28 cellular contexts compared by ENCODE assay signal in the genomic region with DNA sequence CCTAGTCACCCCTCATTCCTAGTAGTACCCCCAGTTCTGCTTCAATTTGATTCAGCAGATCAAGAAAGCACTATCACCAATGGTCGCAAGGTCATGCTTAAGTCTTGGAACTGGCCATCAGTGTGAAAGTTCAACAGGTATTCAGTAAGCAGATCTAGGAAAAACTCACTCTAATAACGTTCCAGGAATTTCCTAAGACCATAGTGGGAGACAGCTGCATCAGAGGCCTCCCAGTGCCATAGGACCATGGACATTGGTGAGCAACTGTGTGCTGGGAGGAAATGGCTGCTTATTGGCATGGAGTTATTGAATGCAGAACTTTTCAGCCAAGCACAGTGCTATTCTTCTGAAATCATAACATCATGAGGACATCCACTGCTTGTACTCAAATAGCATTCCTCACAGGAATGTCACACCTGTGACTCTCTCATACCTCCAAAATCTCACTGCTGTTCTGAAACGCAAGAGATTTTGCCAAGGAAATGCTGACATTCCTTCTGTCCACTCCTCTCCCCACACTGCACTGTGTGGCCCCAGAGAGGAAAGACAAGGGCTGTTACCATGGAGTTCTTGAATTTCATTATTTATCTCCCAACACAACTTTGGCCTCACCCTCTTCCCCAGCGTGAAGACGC. TPM values are rescaled to one million over a fixed set of nuclear protein-coding genes. Genes with fewer than 3 reads are reported as not detected.
DNase-seq lines count a peak whose midpoint lies in the region; ATAC-seq, FAIRE-seq and TF ChIP-seq lines count a peak whose summit lies in the region.
"Had no signal": no experiment of that assay in that cellular context is flagged by ENCODE, and none has a peak within 500 bp of the region (broad histone marks: within the 10 kb centered on the region; RNA-seq: fewer than 3 reads in every experiment).

No MANE protein-coding gene starts in this region.

- H3K79me1 ChIP-seq in H1 (ENCODE audit: low read depth, low read length), result no peaks in the 10 kb centered on the region

- no peak overlapping the region for H3K9ac ChIP-seq in BLaER1
- no peak overlapping the region for H3K9ac ChIP-seq in H1 (replicated peaks in 1 of 4; ENCODE audit: extremely low read depth in 1 of 4, low read depth in 3 of 4, low read length in 3 of 4)

- H3K14ac ChIP-seq in H1 (ENCODE audit: insufficient read length), result no peak overlapping the region

- peaks cover 58% of the 10 kb centered on the region for H3K4me1 ChIP-seq in BLaER1
- peaks cover 66% of the 10 kb centered on the region for H3K4me1 ChIP-seq in OCI-LY7 (ENCODE audit: insufficient read depth, low read length, poor library complexity, severe bottlenecking)
- H3K4me1 ChIP-seq in H1 (replicated peaks in 1 of 4; ENCODE audit: control insufficient read depth in 3 of 4, insufficient read depth in 4 of 4, low read length in 3 of 4), result no peaks in the 10 kb centered on the region
- H3K4me1 ChIP-seq: Caco-2 had no signal

- DNase-seq in OCI-LY7 (ENCODE audit: low spot score) (no peak), H1 (ENCODE audit: low read depth in 1 of 2, low spot score in 2 of 2) (no peak), myocyte (ENCODE audit: low read depth) (peak; percentile 84), amniotic stem cell (lab: John Stamatoyannopoulos, UW) (no peak), nephron progenitor cell (no peak)
- DNase-seq: 8988T; C1 segment of cervical spinal cord; Caco-2; CD8-positive, alpha-beta T cell; EL; GDM1; MG63; NCI-H1105 treated with DMSO at 0.1 percent for 48 hours; NCI-H146; NCI-H1930; NCI-H2107; NCI-H524; NCI-H774; PC-9; RPMI8226; SHP77 had no signal

- H3K27me3 Mint-ChIP-seq in nephron progenitor cell (ENCODE audit: low read depth, poor library complexity), result peaks cover 4% of the 10 kb centered on the region

- H3K27ac ChIP-seq in BLaER1 (no peak overlapping the region), OCI-LY7 (ENCODE audit: low read depth, low read length, poor library complexity, severe bottlenecking) (peak overlapping the region; percentile 100), H1 (ENCODE audit: low read depth, low read length) (no peak overlapping the region)
- H3K27ac ChIP-seq: PC-9, SK-N-MC had no signal

- peaks cover 5% of the 10 kb centered on the region for H3K36me3 Mint-ChIP-seq in nephron progenitor cell (ENCODE audit: low read depth)
- H3K36me3 Mint-ChIP-seq: CD8-positive, alpha-beta T cell had no signal

- H3K4me2 ChIP-seq in BLaER1 (peak overlapping the region; percentile 88; the same call in 1 of the 2 replicates), OCI-LY7 (ENCODE audit: low read length) (peak overlapping the region; percentile 22), H1 (ENCODE audit: insufficient read depth in 1 of 2, low read depth in 2 of 2, low read length in 2 of 2) (no peak overlapping the region)
- H3K4me2 ChIP-seq: PC-9 had no signal

- TF ChIP-seq CTCF in OCI-LY7 (conservative IDR thresholded peaks at IDR 0.05; ENCODE audit: low read length), result no peak
- TF ChIP-seq CTCF in H1 (IDR thresholded peaks at IDR 0.05; ENCODE audit: control extremely low read depth in 1 of 3, insufficient read depth in 1 of 3, low read depth in 1 of 3, low read length in 3 of 3), result no peak
- no peak for TF ChIP-seq CTCF in nephron progenitor cell (IDR thresholded peaks at IDR 0.05)

- H3K79me2 ChIP-seq in OCI-LY7 (ENCODE audit: insufficient read depth, low read depth, low read length) (no peaks in the 10 kb centered on the region), H1 (ENCODE audit: control insufficient read depth in 1 of 2, insufficient read depth in 2 of 2, low read length in 2 of 2) (no peaks in the 10 kb centered on the region)

- no peak for TF ChIP-seq RAD21 in H1 (IDR thresholded peaks at IDR 0.05 in 1 of 2, conservative IDR thresholded peaks at IDR 0.05 in 1 of 2; ENCODE audit: low read depth in 2 of 2, low read length in 2 of 2)

- no peak overlapping the region for H3K18ac ChIP-seq in H1 (ENCODE audit: extremely low read depth, low read length)

- H3K9me2 ChIP-seq in OCI-LY7 (ENCODE audit: insufficient read depth, low read length), result no peaks in the 10 kb centered on the region

- CTCF ChIA-PET in OCI-LY7 (lab: Charles Lee; ENCODE audit: unreplicated experiment) (no interaction called here), H1 (lab: Charles Lee; ENCODE audit: partially characterized antibody) (no interaction called here)

- FAIRE-seq in H1 (lab: Jason Lieb, UNC), result no peak
- FAIRE-seq: GM12878, H54, HepG2 had no signal

- H2BK120ac ChIP-seq in H1 (replicated peaks; ENCODE audit: low read depth, low read length), result no peak overlapping the region

- no peak overlapping the region for H3K27ac Mint-ChIP-seq in nephron progenitor cell
- H3K27ac Mint-ChIP-seq: CD8-positive, alpha-beta T cell had no signal

- no peak overlapping the region for H2BK15ac ChIP-seq in H1 (ENCODE audit: low read length)

- no peak overlapping the region for H3K4ac ChIP-seq in H1 (replicated peaks; ENCODE audit: insufficient read length, low read depth, low read length)

- H3K9me3 Mint-ChIP-seq in nephron progenitor cell, result no peaks in the 10 kb centered on the region
- H3K9me3 Mint-ChIP-seq: CD8-positive, alpha-beta T cell had no signal

- no peak overlapping the region for H4K5ac ChIP-seq in H1 (ENCODE audit: insufficient read length, low read depth, low read length)

- intact Hi-C loops in OCI-LY7 (cut with micrococcal nuclease; ENCODE audit: unreplicated experiment), result no loop called here

- H4K20me1 ChIP-seq in BLaER1 (no peaks in the 10 kb centered on the region), OCI-LY7 (ENCODE audit: insufficient read depth, low read length) (no peaks in the 10 kb centered on the region), H1 (replicated peaks in 1 of 2; ENCODE audit: control insufficient read depth in 1 of 2, insufficient read depth in 2 of 2, low read length in 2 of 2) (no peaks in the 10 kb centered on the region)

- H3K27me3 ChIP-seq in BLaER1 (no peaks in the 10 kb centered on the region), H1 (replicated peaks in 1 of 4; ENCODE audit: control insufficient read depth in 3 of 4, extremely low read depth in 1 of 4, insufficient read depth in 3 of 4, low read length in 3 of 4) (no peaks in the 10 kb centered on the region)
- H3K27me3 ChIP-seq: MG63 had no signal

- 77% methylated on average over 5 of the region's 5 CpGs; no CpG with 5 or more reads in 1 of the 2 experiments for WGBS in H1 (ENCODE audit: extremely low coverage in 1 of 2, insufficient coverage in 1 of 2, insufficient read length in 1 of 2, insufficient replicate concordance in 2 of 2, low coverage in 1 of 2, low lambda C conversion rate in 2 of 2, missing lambda C conversion rate in 1 of 2), 2 experiments

- peak overlapping the region; percentile 22 for H4K91ac ChIP-seq in H1 (replicated peaks; ENCODE audit: insufficient read length, low read length)

- H3K36me3 ChIP-seq in BLaER1, result peaks cover 24% of the 10 kb centered on the region
- peaks cover 7% of the 10 kb centered on the region; the same call in 1 of the 2 replicates for H3K36me3 ChIP-seq in OCI-LY7 (ENCODE audit: insufficient read depth, low read length)
- no peaks in the 10 kb centered on the region for H3K36me3 ChIP-seq in H1 (ENCODE audit: control insufficient read depth in 2 of 4, insufficient read depth in 4 of 4, low read length in 3 of 4)
- H3K36me3 ChIP-seq: MG63 had no signal

- no peak overlapping the region for H3K4me3 Mint-ChIP-seq in nephron progenitor cell
- H3K4me3 Mint-ChIP-seq: CD8-positive, alpha-beta T cell had no signal

- no peak overlapping the region for H4K8ac ChIP-seq in H1 (ENCODE audit: extremely low read depth, insufficient read depth, low read length)

- no peak overlapping the region for H3K4me3 ChIP-seq in BLaER1
- no peak overlapping the region for H3K4me3 ChIP-seq in OCI-LY7 (ENCODE audit: low read depth, low read length, poor library complexity, severe bottlenecking)
- H3K4me3 ChIP-seq in H1 (ENCODE audit: extremely low read depth in 1 of 4, insufficient read depth in 2 of 4, low read depth in 3 of 4, low read length in 4 of 4), result no peak overlapping the region
- H3K4me3 ChIP-seq: GM12878, MG63, PC-9, SK-N-MC had no signal

- H2AFZ ChIP-seq in OCI-LY7 (ENCODE audit: low read length) (no peak overlapping the region), H1 (ENCODE audit: low read length) (no peak overlapping the region)
- H2AFZ ChIP-seq: PC-9 had no signal

- no peak for TF ChIP-seq EP300 in H1 (IDR thresholded peaks at IDR 0.05; ENCODE audit: borderline replicate concordance in 1 of 2, low read depth in 2 of 2, low read length in 2 of 2)

- H2BK20ac ChIP-seq in H1 (ENCODE audit: low read length), result no peak overlapping the region

- no peak overlapping the region for H2BK5ac ChIP-seq in H1 (ENCODE audit: low read depth, low read length)

- H3K23ac ChIP-seq in H1 (ENCODE audit: insufficient read length), result no peak overlapping the region

- H3K4me1 Mint-ChIP-seq in nephron progenitor cell, result no peaks in the 10 kb centered on the region

- TF ChIP-seq POLR2A in H1 (IDR thresholded peaks at IDR 0.05; ENCODE audit: control extremely low read depth in 1 of 2, low read depth in 2 of 2, low read length in 2 of 2), result no peak

- BruUV-seq in OCI-LY7 (replicated peaks; lab: Mats Ljungman, UMichigan), result no TSS peak

- H3K9me3 ChIP-seq in BLaER1 (no peaks in the 10 kb centered on the region; the same call in 1 of the 2 replicates), OCI-LY7 (ENCODE audit: low read length) (no peaks in the 10 kb centered on the region), H1 (ENCODE audit: insufficient read depth in 2 of 2, low read depth in 1 of 2, low read length in 1 of 2) (no peaks in the 10 kb centered on the region)
- H3K9me3 ChIP-seq: Caco-2, MG63 had no signal

- no peak overlapping the region for H2AK5ac ChIP-seq in H1 (ENCODE audit: low read depth, low read length)

- no peaks in the 10 kb centered on the region for H3K23me2 ChIP-seq in H1 (ENCODE audit: low read depth, low read length)

- POLR2A ChIA-PET in OCI-LY7 (lab: Charles Lee), result interaction anchor here (2.0 to 5.3 kb wide), 3 partner anchors 10 to 31 kb away, joined by 28 to 48 read pairs (median 31); partner anchors contain the start of gene MDM2
- POLR2A ChIA-PET in H1 (lab: Charles Lee; ENCODE audit: partially characterized antibody), result interaction anchor here (0.7 to 1.5 kb wide), 2 partner anchors 9 to 117 kb away, joined by 3 to 4 read pairs; no protein-coding TSS in a partner anchor

- ATAC-seq in GM21381 (IDR thresholded peaks at IDR 0.05; ENCODE audit: unreplicated experiment) (no peak), GM21528 (IDR thresholded peaks at IDR 0.05; ENCODE audit: low FRiP score, unreplicated experiment) (no peak)
- ATAC-seq: CD8-positive, alpha-beta T cell; GM12878; HepG2 had no signal

- no peak overlapping the region for H2BK12ac ChIP-seq in H1 (ENCODE audit: low read depth, low read length)

- H3K56ac ChIP-seq in H1 (replicated peaks; ENCODE audit: insufficient read length, low read depth, low read length), result no peak overlapping the region

RNA-seq across cellular contexts. Expression of gene MDM2, which starts 30.9 kb away (rescaled TPM):
- total RNA-seq in OCI-LY7 (2014; rRNA removed; shearing (Covaris generic)), result 143 and 229 TPM in 2 replicates
- total RNA-seq in OCI-LY7 (2022) (318 and 366 TPM in 2 replicates), myocyte (125 and 132 TPM in 2 replicates)
- 115 and 134 TPM in 2 replicates for total RNA-seq in H1 (2021; fragmentation: NEBNext Ultra II Directional; extraction: Animal tissue kit (Norgen Biotek cat#: 25700))
- 15.1 and 16.3 TPM in 2 replicates for polyA plus RNA-seq in H1 (2011; rRNA removed)
- polyA plus RNA-seq in H1 (2011; cell fraction: cytosol; rRNA removed), result 19.6 TPM
- 19.2 TPM for polyA plus RNA-seq in H1 (2011; cell fraction: nucleus; rRNA removed)
- 19.4 to 58.6 TPM (median 26.0 TPM) in 4 replicates for polyA plus RNA-seq in H1 (2012, experiment 1 of 2)
- 2.7 TPM for polyA plus RNA-seq in H1 (2012, experiment 2 of 2)
- polyA plus RNA-seq in H1 (2013, experiment 1 of 2), result 67.8 TPM
- polyA plus RNA-seq in H1 (2013, experiment 2 of 2), result 62.5 TPM
- polyA minus RNA-seq in H1 (2011; rRNA and poly(A)+ RNA removed), result 74.4 and 85.2 TPM in 2 replicates
- polyA minus RNA-seq in H1 (2011; cell fraction: cytosol; rRNA and poly(A)+ RNA removed), result 66.8 TPM
- polyA minus RNA-seq in H1 (2011; cell fraction: nucleus; rRNA and poly(A)+ RNA removed), result 108 TPM
- 43.8 TPM for polyA plus RNA-seq in myocyte (2012)

RNA-seq across cellular contexts. Expression of gene SLC35E3, which starts 31.1 kb away (rescaled TPM):
- 24.6 and 26.6 TPM in 2 replicates for total RNA-seq in OCI-LY7 (2014; rRNA removed; shearing (Covaris generic))
- 39.1 and 66.6 TPM in 2 replicates for total RNA-seq in OCI-LY7 (2022)
- total RNA-seq in H1 (2021; fragmentation: NEBNext Ultra II Directional; extraction: Animal tissue kit (Norgen Biotek cat#: 25700)), result 10.0 and 12.9 TPM in 2 replicates
- polyA plus RNA-seq in H1 (2011; rRNA removed), result 9.7 and 10.9 TPM in 2 replicates
- 6.7 TPM for polyA plus RNA-seq in H1 (2011; cell fraction: cytosol; rRNA removed)
- polyA plus RNA-seq in H1 (2011; cell fraction: nucleus; rRNA removed), result 4.9 TPM
- 9.3 to 11.3 TPM (median 10.8 TPM) in 4 replicates for polyA plus RNA-seq in H1 (2012, experiment 1 of 2)
- 1.8 TPM for polyA plus RNA-seq in H1 (2012, experiment 2 of 2)
- polyA plus RNA-seq in H1 (2013, experiment 1 of 2), result 9.0 TPM
- polyA plus RNA-seq in H1 (2013, experiment 2 of 2), result 10.2 TPM
- polyA minus RNA-seq in H1 (2011; rRNA and poly(A)+ RNA removed), result 4.6 and 10.4 TPM in 2 replicates
- polyA minus RNA-seq in H1 (2011; cell fraction: cytosol; rRNA and poly(A)+ RNA removed), result 8.2 TPM
- 2.9 TPM for polyA minus RNA-seq in H1 (2011; cell fraction: nucleus; rRNA and poly(A)+ RNA removed)
- total RNA-seq in myocyte, result 3.0 and 4.2 TPM in 2 replicates
- polyA plus RNA-seq in myocyte (2012), result 12.9 TPM

Comparison
In these comparisons a context has a peak if more than half of its experiments do, and no peak if none do; other contexts are left out.
1. H3K4me2 ChIP-seq: peak in BLaER1 (single experiment) and OCI-LY7 (single experiment); none in H1 (0 of 2).